Comparison of ENCODE assay signal across 18 cellular contexts in genomic region chr2:166234112-166234846, GRCh38.
DNase-seq lines count a peak whose midpoint lies in the region; ATAC-seq, FAIRE-seq and TF ChIP-seq lines count a peak whose summit lies in the region.
"Had no signal": no experiment of that assay in that cellular context is flagged by ENCODE, and none has a peak within 500 bp of the region (broad histone marks: within the 10 kb centered on the region; RNA-seq: fewer than 3 reads in every experiment).

No MANE protein-coding gene starts in this region.

- no peak overlapping the region for H3K27ac Mint-ChIP-seq in natural killer cell
- H3K27ac Mint-ChIP-seq: activated naive CD4-positive, alpha-beta T cell treated with anti-CD3 and anti-CD28 coated beads for 36 hours; dendritic cell treated with granulocyte-macrophage colony-stimulating factor and Interleukin-4, amounts not matched to agents 40 ng/mL and 50 ng/mL, for 4 days; T-helper 2 cell treated with Interferon-gamma antibody and Interleukin-4, amounts not matched to agents 5 μg/mL and 100 μg/mL, for 36 hours had no signal

- H3K4me1 Mint-ChIP-seq in natural killer cell: no peaks in the 10 kb centered on the region

- H3K36me3 Mint-ChIP-seq in natural killer cell: no peaks in the 10 kb centered on the region

- no peaks in the 10 kb centered on the region for H3K36me3 ChIP-seq in kidney epithelial cell (ENCODE audit: control insufficient read depth, insufficient read depth, low read length)
- H3K36me3 ChIP-seq: heart left ventricle had no signal

- DNase-seq in ACHN: peak; percentile 60
- peak; percentile 17 for DNase-seq in HTR-8/SVneo (ENCODE audit: insufficient read length, low spot score)
- peak; percentile 81 to 92 for DNase-seq in cardiac fibroblast (ENCODE audit: low read depth in 2 of 2)
- DNase-seq in kidney epithelial cell (ENCODE audit: low read depth): peak; percentile 18
- DNase-seq in NCI-H524 treated with DMSO at 0.1 percent for 48 hours (lab: John Stamatoyannopoulos, UW): no peak
- no peak for DNase-seq in LoVo (ENCODE audit: low spot score)
- no peak for DNase-seq in natural killer cell
- DNase-seq in KBM-7: no peak
- DNase-seq: activated CD8-positive, alpha-beta memory T cell treated with anti-CD3 and anti-CD28 coated beads for 24 hours; activated naive CD4-positive, alpha-beta T cell treated with anti-CD3 and anti-CD28 coated beads for 36 hours; AML-193; DND-41; heart left ventricle; NCI-H2171; stimulated activated naive CD4-positive, alpha-beta T cell had no signal

- TF ChIP-seq CTCF in cardiac fibroblast (IDR thresholded peaks at IDR 0.05; ENCODE audit: low read depth, low read length) (no peak), kidney epithelial cell (IDR thresholded peaks at IDR 0.05; ENCODE audit: insufficient read depth, low read length, poor library complexity, severe bottlenecking) (no peak), natural killer cell (IDR thresholded peaks at IDR 0.05) (no peak)

- H3K4me3 Mint-ChIP-seq in natural killer cell: no peak overlapping the region
- H3K4me3 Mint-ChIP-seq: activated naive CD4-positive, alpha-beta T cell treated with anti-CD3 and anti-CD28 coated beads for 36 hours; dendritic cell treated with granulocyte-macrophage colony-stimulating factor and Interleukin-4, amounts not matched to agents 40 ng/mL and 50 ng/mL, for 4 days; T-helper 2 cell treated with Interferon-gamma antibody and Interleukin-4, amounts not matched to agents 5 μg/mL and 100 μg/mL, for 36 hours had no signal

- intact Hi-C loops in natural killer cell (cut with micrococcal nuclease): no loop called here

- ATAC-seq in natural killer cell: no peak
- ATAC-seq: HCT116, heart left ventricle had no signal

- no peak for FAIRE-seq in HTR-8/SVneo (lab: Jason Lieb, UNC)

- H3K27me3 Mint-ChIP-seq in natural killer cell (ENCODE audit: low read depth in 2 of 2): no peaks in the 10 kb centered on the region
- H3K27me3 Mint-ChIP-seq: dendritic cell treated with granulocyte-macrophage colony-stimulating factor and Interleukin-4, amounts not matched to agents 40 ng/mL and 50 ng/mL, for 4 days had no signal

- in situ Hi-C loops in ACHN (cut with HindIII; ENCODE audit: low pct_ligation_motif_present, low pct_unique_long_range_greater_than_20kb, low sequenced_read_pairs) (no loop called here), KBM-7 (cut with MboI; ENCODE audit: low pct_unique_long_range_greater_than_20kb, low sequenced_read_pairs) (no loop called here)

- H3K4me3 ChIP-seq in cardiac fibroblast (replicated peaks in 1 of 2; ENCODE audit: low read depth in 2 of 2, low read length in 2 of 2) (no peak overlapping the region), kidney epithelial cell (ENCODE audit: low read depth, low read length) (no peak overlapping the region)
- H3K4me3 ChIP-seq: heart left ventricle had no signal

- peaks cover 0 to 3% of the 10 kb centered on the region in 2 donors for H3K9me3 Mint-ChIP-seq in natural killer cell
- H3K9me3 Mint-ChIP-seq: dendritic cell treated with granulocyte-macrophage colony-stimulating factor and Interleukin-4, amounts not matched to agents 40 ng/mL and 50 ng/mL, for 4 days; T-helper 2 cell treated with Interferon-gamma antibody and Interleukin-4, amounts not matched to agents 5 μg/mL and 100 μg/mL, for 36 hours had no signal

- H3K27me3 ChIP-seq in kidney epithelial cell (ENCODE audit: control insufficient read depth, insufficient read depth, low read length): no peaks in the 10 kb centered on the region
- H3K27me3 ChIP-seq: heart left ventricle had no signal

Comparison
In these comparisons a context has a peak if more than half of its experiments do, and no peak if none do; other contexts are left out.
1. DNase-seq: peak in ACHN (single experiment), HTR-8/SVneo (single experiment), cardiac fibroblast (2 of 2) and kidney epithelial cell (single experiment); none in NCI-H524 treated with DMSO at 0.1 percent for 48 hours (single experiment), LoVo (single experiment), natural killer cell (single experiment) and KBM-7 (single experiment).